28 cellular contexts compared by ENCODE assay signal in the genomic region with DNA sequence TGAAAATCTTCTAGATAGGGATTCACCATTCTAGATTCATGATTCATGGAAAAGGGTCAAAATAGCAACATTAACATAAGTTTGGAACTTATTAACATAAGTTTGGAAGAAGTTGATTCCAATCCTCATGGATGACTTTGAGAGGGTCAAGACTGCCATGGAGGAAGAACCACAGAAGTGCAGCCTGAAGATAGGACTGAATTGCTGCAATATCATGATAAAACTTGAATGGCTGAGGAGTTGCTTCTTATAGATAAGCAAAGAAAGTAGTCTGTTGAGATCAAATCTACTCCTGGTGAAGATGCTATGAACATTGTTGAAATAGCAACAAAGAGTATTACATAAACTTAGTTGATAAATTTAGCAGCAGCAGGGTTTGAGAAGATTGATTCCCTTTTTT.
"Had no signal": no experiment of that assay in that cellular context is flagged by ENCODE, and none has a peak within 500 bp of the region (broad histone marks: within the 10 kb centered on the region; RNA-seq: fewer than 3 reads in every experiment).

No MANE protein-coding gene starts in this region.

- H3K36me3 Mint-ChIP-seq: type B pancreatic cell had no signal

- H3K27me3 ChIP-seq: colonic mucosa, esophagus squamous epithelium, heart right ventricle, left lung, sigmoid colon, spleen, testis, tibial artery had no signal

- H3K36me3 ChIP-seq: colonic mucosa, esophagus squamous epithelium, heart right ventricle, left lung, prostate gland, sigmoid colon, spleen, tibial artery had no signal

- H3K27me3 Mint-ChIP-seq: dendritic cell treated with granulocyte-macrophage colony-stimulating factor and Interleukin-4, amounts not matched to agents 40 ng/mL and 50 ng/mL, for 4 days; naive thymus-derived CD8-positive, alpha-beta T cell; stimulated activated memory B cell treated with anti-CD40 and anti-IgM and Interleukin-4, amounts not matched to agents 10 μg/mL and 1 μg/mL and 100 μg/mL, for 72 hours; type B pancreatic cell had no signal

- DNase-seq: colonic mucosa; effector CD8-positive, alpha-beta T cell; endodermal cell; esophagus squamous epithelium; foreskin melanocyte; glutamatergic neuron; heart right ventricle; hippocampal formation; left cardiac atrium; left lung; mesenchymal stem cell; naive thymus-derived CD8-positive, alpha-beta T cell; nephron progenitor cell; nucleus accumbens; right cardiac atrium; sigmoid colon; spleen; stimulated activated CD4-positive, alpha-beta T cell treated with anti-CD3 and anti-CD28 coated beads, Interleukin-4, amount 100 ng/mL, for 4 hours; stimulated activated naive CD8-positive, alpha-beta T cell treated with anti-CD3 and anti-CD28 coated beads, Interleukin-15, Interleukin-2, amounts not matched to agents 100 U/mL and 50 U/mL, for 24 hours; substantia nigra; testis; tibial artery had no signal

- ATAC-seq: heart right ventricle; left cardiac atrium; left lung; naive thymus-derived CD8-positive, alpha-beta T cell; right cardiac atrium; stimulated activated memory B cell treated with anti-CD40 and anti-IgM and Interleukin-4, amounts not matched to agents 10 μg/mL and 1 μg/mL and 100 μg/mL, for 72 hours; stimulated activated naive CD8-positive, alpha-beta T cell treated with anti-CD3 and anti-CD28 coated beads, Interleukin-15, Interleukin-2, amounts not matched to agents 100 U/mL and 50 U/mL, for 24 hours had no signal

- FAIRE-seq: islet of Langerhans had no signal

- H3K27ac Mint-ChIP-seq: dendritic cell treated with granulocyte-macrophage colony-stimulating factor and Interleukin-4, amounts not matched to agents 40 ng/mL and 50 ng/mL, for 4 days; endodermal cell; naive thymus-derived CD8-positive, alpha-beta T cell; nephron progenitor cell; stimulated activated memory B cell treated with anti-CD40 and anti-IgM and Interleukin-4, amounts not matched to agents 10 μg/mL and 1 μg/mL and 100 μg/mL, for 72 hours; type B pancreatic cell had no signal

- H3K4me3 Mint-ChIP-seq: dendritic cell treated with granulocyte-macrophage colony-stimulating factor and Interleukin-4, amounts not matched to agents 40 ng/mL and 50 ng/mL, for 4 days; endodermal cell; naive thymus-derived CD8-positive, alpha-beta T cell; nephron progenitor cell; stimulated activated memory B cell treated with anti-CD40 and anti-IgM and Interleukin-4, amounts not matched to agents 10 μg/mL and 1 μg/mL and 100 μg/mL, for 72 hours; type B pancreatic cell had no signal

- H3K4me3 ChIP-seq: colonic mucosa, esophagus squamous epithelium, heart right ventricle, left lung, prostate gland, sigmoid colon, skin epidermis, spleen, testis, tibial artery had no signal
